In genomic region chr2:118013221-118013723, GRCh38 we compare ENCODE assay signal across 7 cellular contexts. TPM values are rescaled to one million over a fixed set of nuclear protein-coding genes. Genes with fewer than 3 reads are reported as not detected.
A peak's percentile ranks its signal among the peaks of the same experiment; 100 is the strongest.
DNase-seq lines count a peak whose midpoint lies in the region; ATAC-seq, FAIRE-seq and TF ChIP-seq lines count a peak whose summit lies in the region.

No MANE protein-coding gene starts in this region.

- H3K36me3 Mint-ChIP-seq in H9 (ENCODE audit: insufficient read depth in 1 of 3, low read depth in 3 of 3), result peaks cover 0 to 3% (median 1%) of the 10 kb centered on the region in 3 experiments; a peak in 4 of 7 replicates
- peaks cover 2% of the 10 kb centered on the region for H3K36me3 Mint-ChIP-seq in activated CD4-positive, alpha-beta memory T cell treated with anti-CD3 and anti-CD28 coated beads for 36 hours
- peaks cover 3% of the 10 kb centered on the region for H3K36me3 Mint-ChIP-seq in mesothelial cell of epicardium

- H4K5ac ChIP-seq in H9 (ENCODE audit: insufficient read length, low read depth, low read length), result no peak overlapping the region

- peaks cover 33% of the 10 kb centered on the region for H3K27me3 Mint-ChIP-seq in H9 (ENCODE audit: low read depth)
- peaks cover 3% of the 10 kb centered on the region for H3K27me3 Mint-ChIP-seq in activated CD4-positive, alpha-beta memory T cell treated with anti-CD3 and anti-CD28 coated beads for 36 hours
- H3K27me3 Mint-ChIP-seq in mesothelial cell of epicardium (ENCODE audit: low read depth), result peaks cover 35% of the 10 kb centered on the region

- H3K27ac Mint-ChIP-seq in H9 (peak overlapping the region in 1 of 3 experiments; percentile 23; a peak in 1 of 7 replicates), mesothelial cell of epicardium (no peak overlapping the region)
- peak overlapping the region; percentile 58 for H3K27ac Mint-ChIP-seq in activated CD4-positive, alpha-beta memory T cell treated with anti-CD3 and anti-CD28 coated beads for 36 hours

- no peak overlapping the region for H4K91ac ChIP-seq in H9 (ENCODE audit: insufficient read length, low read depth, low read length)

- BruUV-seq in endothelial cell of umbilical vein (replicated peaks; lab: Mats Ljungman, UMichigan), result no TSS peak

- H3K79me1 ChIP-seq in H9 (ENCODE audit: insufficient read depth, low read depth, low read length, poor library complexity, severe bottlenecking), result no peaks in the 10 kb centered on the region

- H3T11ph ChIP-seq in H9 (ENCODE audit: low read length), result no peak overlapping the region

- intact Hi-C loops in activated CD4-positive, alpha-beta memory T cell treated with anti-CD3 and anti-CD28 coated beads for 36 hours (cut with micrococcal nuclease), result loop anchor here (1.0 to 10.0 kb wide), 3 partner anchors 199 to 1354 kb away; partner anchors contain the start of genes C2orf76, DBI and DDX18
- intact Hi-C loops in endothelial cell of umbilical vein (cut with micrococcal nuclease), result loop anchor here (1.0 kb wide), 1 partner anchor 76 kb away; no protein-coding TSS in a partner anchor

- H3K4me3 Mint-ChIP-seq in H9 (peak overlapping the region; percentile 82 to 89), mesothelial cell of epicardium (peak overlapping the region; percentile 91)
- peak overlapping the region; percentile 92 for H3K4me3 Mint-ChIP-seq in activated CD4-positive, alpha-beta memory T cell treated with anti-CD3 and anti-CD28 coated beads for 36 hours

- H3K14ac ChIP-seq in H9 (ENCODE audit: insufficient read depth, low read length), result 0 out of 2 replicates have a peak overlapping the region, but pooled peaks have one; percentile 16

- H3K4me2 ChIP-seq in H9 (ENCODE audit: insufficient read depth, insufficient read length, low read length), result peak overlapping the region; percentile 89
- H3K4me2 ChIP-seq in endothelial cell of umbilical vein (ENCODE audit: insufficient read depth, low read length), result peak overlapping the region; percentile 70

- H3K36me3 ChIP-seq in endothelial cell of umbilical vein (ENCODE audit: control insufficient read depth in 2 of 2, extremely low read depth in 1 of 2, insufficient read depth in 2 of 2, low read length in 2 of 2), result no peaks in the 10 kb centered on the region
- no peaks in the 10 kb centered on the region for H3K36me3 ChIP-seq in stomach smooth muscle (ENCODE audit: control insufficient read depth in 2 of 2, insufficient read depth in 2 of 2, low read length in 2 of 2)

- H3K9me3 ChIP-seq in H9 (ENCODE audit: control insufficient read depth, low read depth, low read length), result no peaks in the 10 kb centered on the region
- no peaks in the 10 kb centered on the region for H3K9me3 ChIP-seq in endothelial cell of umbilical vein (replicated peaks; ENCODE audit: control insufficient read depth, insufficient read depth, low read length)
- no peaks in the 10 kb centered on the region for H3K9me3 ChIP-seq in stomach smooth muscle (ENCODE audit: control insufficient read depth in 2 of 2, low read length in 2 of 2)

- ATAC-seq in GM18499 (IDR thresholded peaks at IDR 0.05; ENCODE audit: insufficient read depth, unreplicated experiment), result peak; percentile 23

- no peak overlapping the region for H3K9ac ChIP-seq in H9 (ENCODE audit: extremely low read depth, insufficient read length, low read length)
- H3K9ac ChIP-seq in endothelial cell of umbilical vein (replicated peaks; ENCODE audit: extremely low read depth, insufficient read depth, low read length), result peak overlapping the region; percentile 87
- H3K9ac ChIP-seq in stomach smooth muscle (ENCODE audit: low read length in 2 of 2), result peak overlapping the region; percentile 79 to 85

- H3K9me1 ChIP-seq in endothelial cell of umbilical vein (replicated peaks; ENCODE audit: control insufficient read depth, extremely low read depth, insufficient read depth, low read length), result no peaks in the 10 kb centered on the region

- H4K20me1 ChIP-seq in H9 (ENCODE audit: control insufficient read depth, insufficient read depth, insufficient read length) (no peaks in the 10 kb centered on the region), endothelial cell of umbilical vein (replicated peaks; ENCODE audit: control insufficient read depth, extremely low read depth, insufficient read depth, low read length) (peaks cover 6% of the 10 kb centered on the region)

- POLR2A ChIA-PET in activated CD4-positive, alpha-beta memory T cell treated with anti-CD3 and anti-CD28 coated beads for 36 hours (lab: Charles Lee), result interaction anchor here (1.4 kb wide), 1 partner anchor 10 kb away, joined by 8 read pairs; no protein-coding TSS in a partner anchor
- POLR2A ChIA-PET in endothelial cell of umbilical vein (lab: Charles Lee), result no interaction called here

- H3K4ac ChIP-seq in H9 (ENCODE audit: low read depth, low read length), result no peak overlapping the region

- no peak overlapping the region for H2BK20ac ChIP-seq in H9 (ENCODE audit: low read depth, low read length, poor library complexity, severe bottlenecking)

- no peaks in the 10 kb centered on the region; the same call in 1 of the 2 replicates for H3K4me1 ChIP-seq in H9 (ENCODE audit: insufficient read depth, low read length)
- H3K4me1 ChIP-seq in endothelial cell of umbilical vein (ENCODE audit: control insufficient read depth, extremely low read depth, insufficient read depth, low read length), result peaks cover 14% of the 10 kb centered on the region
- peaks cover 13% of the 10 kb centered on the region for H3K4me1 ChIP-seq in stomach smooth muscle (ENCODE audit: control insufficient read depth, insufficient read depth, low read length)

- no peak for FAIRE-seq in endothelial cell of umbilical vein (lab: Jason Lieb, UNC)

- dilution Hi-C loops in endothelial cell of umbilical vein (cut with MboI; ENCODE audit: extremely low pct_ligation_motif_present, low sequenced_read_pairs), result no loop called here

- no peak overlapping the region for H3K18ac ChIP-seq in H9 (ENCODE audit: insufficient read length, low read depth, low read length)

- H3K27me3 ChIP-seq in H9 (ENCODE audit: insufficient read depth, low read length) (peaks cover 6% of the 10 kb centered on the region; the same call in 1 of the 2 replicates), endothelial cell of umbilical vein (ENCODE audit: control insufficient read depth in 2 of 2, insufficient read depth in 2 of 2, low read length in 2 of 2) (peaks cover 0 to 1% of the 10 kb centered on the region in 2 experiments), stomach smooth muscle (ENCODE audit: control insufficient read depth in 1 of 2, insufficient read depth in 2 of 2, low read length in 2 of 2) (no peaks in the 10 kb centered on the region)

- no peak for TF ChIP-seq POLR2A in endothelial cell of umbilical vein (IDR thresholded peaks at IDR 0.05; ENCODE audit: low read depth, low read length)

- CTCF ChIA-PET in activated CD4-positive, alpha-beta memory T cell treated with anti-CD3 and anti-CD28 coated beads for 36 hours (lab: Charles Lee), result interaction anchor here (2.5 to 5.1 kb wide), 4 partner anchors 10 to 199 kb away, joined by 9 to 63 read pairs (median 26); partner anchors contain the start of gene DDX18
- CTCF ChIA-PET in endothelial cell of umbilical vein (lab: Charles Lee), result interaction anchor here (1.4 to 5.6 kb wide), 4 partner anchors 8 to 199 kb away, joined by 6 to 47 read pairs (median 10); partner anchors contain the start of gene DDX18

- no peak overlapping the region for H2BK12ac ChIP-seq in H9 (ENCODE audit: insufficient read length, low read depth, low read length)

- H2BK15ac ChIP-seq in H9 (ENCODE audit: low read depth, low read length), result no peak overlapping the region

- peak; percentile 16; the same call in 1 of the 3 replicates for TF ChIP-seq CTCF in H9 (conservative IDR thresholded peaks at IDR 0.05)
- TF ChIP-seq CTCF in endothelial cell of umbilical vein (IDR thresholded peaks at IDR 0.05; ENCODE audit: extremely low read depth in 1 of 2, insufficient read depth in 1 of 2, low read depth in 1 of 2, low read length in 2 of 2), result no peak
- TF ChIP-seq CTCF in mesothelial cell of epicardium (IDR thresholded peaks at IDR 0.05; ENCODE audit: unreplicated experiment), result no peak

- DNase-seq in H9, result peak; percentile 48
- DNase-seq in Kasumi-1 (lab: John Stamatoyannopoulos, UW), result peak; percentile 5 to 30
- DNase-seq in activated CD4-positive, alpha-beta memory T cell treated with anti-CD3 and anti-CD28 coated beads for 36 hours, result peak; percentile 47
- DNase-seq in endothelial cell of umbilical vein (ENCODE audit: low read depth, low spot score), result peak; percentile 21
- peak; percentile 32 to 52 for DNase-seq in mesothelial cell of epicardium (ENCODE audit: low spot score in 2 of 2, unreplicated experiment in 2 of 2)

- no peak overlapping the region for H2AFZ ChIP-seq in H9 (ENCODE audit: low read length)
- H2AFZ ChIP-seq in endothelial cell of umbilical vein (ENCODE audit: low read depth, low read length), result peak overlapping the region; percentile 94

- H3K23ac ChIP-seq in H9 (ENCODE audit: insufficient read length, low read depth, low read length), result no peak overlapping the region

- peaks cover 7% of the 10 kb centered on the region for H3K23me2 ChIP-seq in H9 (ENCODE audit: insufficient read length, low read depth, low read length, poor library complexity, severe bottlenecking)

- no peak overlapping the region for H4K8ac ChIP-seq in H9 (replicated peaks; ENCODE audit: insufficient read length, low read depth, low read length)

- WGBS in H9 (ENCODE audit: extremely low coverage, insufficient read length, low lambda C conversion rate), result no CpG with 5 or more reads among the region's 48 CpGs

- H2BK120ac ChIP-seq in H9 (ENCODE audit: low read depth, low read length, poor library complexity, severe bottlenecking), result no peak overlapping the region

- no peak overlapping the region for H2AK5ac ChIP-seq in H9 (ENCODE audit: insufficient read length, low read length)

- H3K27ac ChIP-seq in H9 (ENCODE audit: insufficient read length, low read depth, low read length) (no peak overlapping the region), endothelial cell of umbilical vein (ENCODE audit: insufficient read depth, low read depth, low read length) (peak overlapping the region; percentile 80), stomach smooth muscle (ENCODE audit: low read length) (peak overlapping the region; percentile 53)

- H2BK5ac ChIP-seq in H9 (ENCODE audit: insufficient read length, low read length), result no peak overlapping the region

- H3K4me3 ChIP-seq in endothelial cell of umbilical vein (replicated peaks in 1 of 3; ENCODE audit: insufficient read depth in 1 of 3, low read depth in 1 of 3, low read length in 3 of 3) (peak overlapping the region; percentile 89 to 97 (median 95)), stomach smooth muscle (ENCODE audit: low read length in 2 of 2) (peak overlapping the region; percentile 82 to 93)

- no peak overlapping the region for H3K56ac ChIP-seq in H9 (ENCODE audit: insufficient read length, low read depth, low read length)

- peaks cover 8% of the 10 kb centered on the region for H3K79me2 ChIP-seq in H9 (ENCODE audit: insufficient read depth, low read length)
- H3K79me2 ChIP-seq in endothelial cell of umbilical vein (ENCODE audit: control insufficient read depth, insufficient read depth, low read length), result peaks cover 43% of the 10 kb centered on the region

- H3K9me3 Mint-ChIP-seq in H9 (peaks cover 3% of the 10 kb centered on the region in 2 experiments; a peak in 3 of 5 replicates), mesothelial cell of epicardium (no peaks in the 10 kb centered on the region)
- no peaks in the 10 kb centered on the region for H3K9me3 Mint-ChIP-seq in activated CD4-positive, alpha-beta memory T cell treated with anti-CD3 and anti-CD28 coated beads for 36 hours

- peaks cover 12 to 17% of the 10 kb centered on the region in 2 experiments for H3K4me1 Mint-ChIP-seq in H9
- H3K4me1 Mint-ChIP-seq in activated CD4-positive, alpha-beta memory T cell treated with anti-CD3 and anti-CD28 coated beads for 36 hours (ENCODE audit: low read depth), result peaks cover 36% of the 10 kb centered on the region
- peaks cover 19% of the 10 kb centered on the region for H3K4me1 Mint-ChIP-seq in mesothelial cell of epicardium

RNA-seq across cellular contexts. Expression of gene CCDC93, which starts 0.6 kb away (rescaled TPM):
- total RNA-seq in H9 (2021), result 16.4 and 16.9 TPM in 2 replicates
- 10 to 100 TPM; 24.9 to 27.3 TPM for total RNA-seq in activated CD4-positive, alpha-beta memory T cell treated with anti-CD3 and anti-CD28 coated beads for 36 hours
- total RNA-seq in endothelial cell of umbilical vein, result 29.3 and 35.1 TPM in 2 replicates
- 9.7 and 13.8 TPM in 2 replicates for polyA plus RNA-seq in endothelial cell of umbilical vein
- 9.0 and 10.0 TPM in 2 replicates for polyA plus RNA-seq in endothelial cell of umbilical vein (2011; cell fraction: cytosol; rRNA removed)
- 90.8 and 108 TPM in 2 replicates for polyA plus RNA-seq in endothelial cell of umbilical vein (2011; cell fraction: nucleus; rRNA removed)
- polyA plus RNA-seq in endothelial cell of umbilical vein (2012), result 22.7 and 24.7 TPM in 2 replicates
- polyA minus RNA-seq in endothelial cell of umbilical vein, result 27.0 and 33.9 TPM in 2 replicates
- polyA minus RNA-seq in endothelial cell of umbilical vein (2011; cell fraction: cytosol; rRNA and poly(A)+ RNA removed), result 6.5 TPM
- polyA minus RNA-seq in endothelial cell of umbilical vein (2011; cell fraction: nucleus; rRNA and poly(A)+ RNA removed), result 55.8 and 76.9 TPM in 2 replicates
- total RNA-seq in mesothelial cell of epicardium, result 46.5 to 47.5 TPM (median 46.9 TPM) in 3 replicates
